8 cellular contexts compared by ENCODE assay signal in the genomic region with DNA sequence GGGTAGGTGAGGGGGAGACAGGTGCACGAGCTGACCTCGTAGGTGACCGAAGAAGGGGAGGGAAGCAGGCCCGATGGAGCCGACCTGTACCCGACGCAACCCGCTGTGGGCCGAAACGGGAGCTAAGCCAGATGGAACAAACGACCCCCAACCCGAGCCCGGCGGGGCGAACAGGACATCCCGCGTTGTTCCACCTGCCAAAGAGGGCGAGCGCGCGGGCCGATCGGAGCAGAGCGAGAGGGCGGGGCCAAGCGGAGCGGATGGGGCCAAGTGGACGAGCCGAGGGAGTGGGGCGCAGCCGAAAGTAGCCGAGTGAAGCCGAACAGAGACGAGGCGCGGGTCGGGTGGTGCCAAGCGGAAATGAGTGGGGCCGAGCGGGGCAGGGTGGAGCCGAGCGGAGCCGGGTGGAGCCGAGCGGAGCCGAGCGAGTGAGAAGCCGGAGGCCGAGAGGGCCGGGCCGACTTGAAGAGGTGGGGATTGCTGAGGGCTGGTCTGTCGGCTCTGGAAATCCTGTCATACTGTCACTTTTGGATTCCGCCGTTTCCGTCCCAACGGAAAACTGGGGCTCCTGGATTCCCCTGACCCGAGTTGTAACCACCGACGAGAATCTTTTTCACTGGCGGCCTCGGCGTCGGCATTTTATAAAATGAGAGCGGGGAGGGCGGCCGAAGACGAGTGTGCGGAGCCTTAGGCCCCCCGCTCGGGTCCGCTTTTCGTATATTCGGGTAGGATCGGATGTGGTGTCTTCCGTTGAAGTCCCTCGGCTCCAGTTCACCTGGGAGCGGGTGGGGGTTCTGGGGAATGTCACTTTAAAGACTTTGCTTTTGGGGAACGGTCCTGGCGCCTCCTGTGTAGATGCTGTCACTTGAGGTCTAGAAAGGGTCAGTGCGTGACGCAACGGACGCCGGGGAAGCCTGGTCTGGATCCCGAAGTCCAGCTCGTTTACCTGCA. TPM values are rescaled to one million over a fixed set of nuclear protein-coding genes. Genes with fewer than 3 reads are reported as not detected.
DNase-seq lines count a peak whose midpoint lies in the region; ATAC-seq and TF ChIP-seq lines count a peak whose summit lies in the region.

No MANE protein-coding gene starts in this region.

- H4K20me1 ChIP-seq in PC-9 (ENCODE audit: insufficient read depth): no peaks in the 10 kb centered on the region

- peak overlapping the region; percentile 86 to 94 (median 92) for H3K4me3 Mint-ChIP-seq in CD4-positive, CD25-positive, alpha-beta regulatory T cell
- peak overlapping the region; percentile 76 for H3K4me3 Mint-ChIP-seq in natural killer cell
- H3K4me3 Mint-ChIP-seq in stimulated activated memory B cell treated with anti-CD40 and anti-IgM and Interleukin-4, amounts not matched to agents 10 μg/mL and 1 μg/mL and 100 μg/mL, for 72 hours: peak overlapping the region; percentile 84

- H3K4me1 Mint-ChIP-seq in CD4-positive, CD25-positive, alpha-beta regulatory T cell: peaks cover 7 to 38% (median 19%) of the 10 kb centered on the region in 4 donors
- peaks cover 21 to 26% of the 10 kb centered on the region in 2 donors for H3K4me1 Mint-ChIP-seq in natural killer cell
- peaks cover 29% of the 10 kb centered on the region for H3K4me1 Mint-ChIP-seq in stimulated activated memory B cell treated with anti-CD40 and anti-IgM and Interleukin-4, amounts not matched to agents 10 μg/mL and 1 μg/mL and 100 μg/mL, for 72 hours

- H3K27me3 Mint-ChIP-seq in CD4-positive, CD25-positive, alpha-beta regulatory T cell: peaks cover 17% of the 10 kb centered on the region
- H3K27me3 Mint-ChIP-seq in natural killer cell (ENCODE audit: low read depth in 2 of 2): peaks cover 0 to 6% of the 10 kb centered on the region in 2 donors
- H3K27me3 Mint-ChIP-seq in stimulated activated memory B cell treated with anti-CD40 and anti-IgM and Interleukin-4, amounts not matched to agents 10 μg/mL and 1 μg/mL and 100 μg/mL, for 72 hours: peaks cover 13% of the 10 kb centered on the region

- peak; percentile 86 to 96 (median 91) for DNase-seq in CD4-positive, CD25-positive, alpha-beta regulatory T cell
- peak; percentile 75 to 95 for DNase-seq in PC-9
- DNase-seq in activated T-helper 9 cell treated with anti-CD3 and anti-CD28 coated beads, Interleukin-2, amount 50 U/mL, for 16 hours (ENCODE audit: low read depth): peak; percentile 91
- peak; percentile 65 for DNase-seq in fibroblast of peridontal ligament (ENCODE audit: extremely low read depth)
- peak; percentile 95 for DNase-seq in natural killer cell

- peaks cover 11% of the 10 kb centered on the region for H3K36me3 Mint-ChIP-seq in CD4-positive, CD25-positive, alpha-beta regulatory T cell
- peaks cover 17% of the 10 kb centered on the region for H3K36me3 Mint-ChIP-seq in natural killer cell
- peaks cover 8% of the 10 kb centered on the region for H3K36me3 Mint-ChIP-seq in stimulated activated memory B cell treated with anti-CD40 and anti-IgM and Interleukin-4, amounts not matched to agents 10 μg/mL and 1 μg/mL and 100 μg/mL, for 72 hours

- H3K27me3 ChIP-seq in CD4-positive, CD25-positive, alpha-beta regulatory T cell (ENCODE audit: control insufficient read depth, insufficient read depth, low read length): peaks cover 6% of the 10 kb centered on the region
- H3K27me3 ChIP-seq in PC-9 (ENCODE audit: insufficient read depth, low read depth): no peaks in the 10 kb centered on the region

- H2AFZ ChIP-seq in PC-9: peak overlapping the region; percentile 99

- CTCF ChIA-PET in PC-9 (lab: Charles Lee): interaction anchor here (0.5 to 1.9 kb wide), 3 partner anchors 219 to 1338 kb away, joined by 3 to 27 read pairs (median 5); a partner anchor contains a TSS

- H3K4me1 ChIP-seq in CD4-positive, CD25-positive, alpha-beta regulatory T cell (ENCODE audit: control insufficient read depth, insufficient read depth, low read length, poor library complexity, severe bottlenecking): peaks cover 32% of the 10 kb centered on the region
- H3K4me1 ChIP-seq in PC-9 (replicated peaks; ENCODE audit: insufficient read depth): peaks cover 17% of the 10 kb centered on the region

- peak overlapping the region; percentile 69 for H3K27ac ChIP-seq in CD4-positive, CD25-positive, alpha-beta regulatory T cell (ENCODE audit: insufficient read depth, low read length, poor library complexity, severe bottlenecking)
- H3K27ac ChIP-seq in PC-9: no peak overlapping the region

- H3K36me3 ChIP-seq in CD4-positive, CD25-positive, alpha-beta regulatory T cell (ENCODE audit: control insufficient read depth, insufficient read depth, low read length): no peaks in the 10 kb centered on the region
- no peaks in the 10 kb centered on the region for H3K36me3 ChIP-seq in PC-9 (ENCODE audit: low read depth)

- BruUV-seq in PC-9 (replicated peaks; lab: Mats Ljungman, UMichigan): no TSS peak

- peaks cover 2 to 18% (median 10%) of the 10 kb centered on the region in 7 donors for H3K9me3 Mint-ChIP-seq in CD4-positive, CD25-positive, alpha-beta regulatory T cell
- H3K9me3 Mint-ChIP-seq in natural killer cell: no peaks in the 10 kb centered on the region
- peaks cover 13% of the 10 kb centered on the region for H3K9me3 Mint-ChIP-seq in stimulated activated memory B cell treated with anti-CD40 and anti-IgM and Interleukin-4, amounts not matched to agents 10 μg/mL and 1 μg/mL and 100 μg/mL, for 72 hours

- peak overlapping the region; percentile 72 to 94 (median 92) for H3K27ac Mint-ChIP-seq in CD4-positive, CD25-positive, alpha-beta regulatory T cell
- H3K27ac Mint-ChIP-seq in natural killer cell: peak overlapping the region; percentile 86 to 92
- peak overlapping the region; percentile 79 for H3K27ac Mint-ChIP-seq in stimulated activated memory B cell treated with anti-CD40 and anti-IgM and Interleukin-4, amounts not matched to agents 10 μg/mL and 1 μg/mL and 100 μg/mL, for 72 hours

- peak overlapping the region; percentile 71 for H3K4me3 ChIP-seq in CD4-positive, CD25-positive, alpha-beta regulatory T cell (ENCODE audit: low read depth, low read length)
- peak overlapping the region; percentile 96 for H3K4me3 ChIP-seq in PC-9

- no peaks in the 10 kb centered on the region for H3K9me2 ChIP-seq in PC-9 (ENCODE audit: insufficient read depth)

- peak overlapping the region; percentile 99 for H3K4me2 ChIP-seq in PC-9

- H3K9me3 ChIP-seq in CD4-positive, CD25-positive, alpha-beta regulatory T cell (ENCODE audit: control insufficient read depth in 2 of 2, low read length in 2 of 2): peaks cover 13 to 16% of the 10 kb centered on the region in 2 experiments
- peaks cover 3% of the 10 kb centered on the region; the same call in 1 of the 2 replicates for H3K9me3 ChIP-seq in PC-9 (ENCODE audit: insufficient read depth, low read depth)

- peaks cover 9% of the 10 kb centered on the region; the same call in 1 of the 2 replicates for H3F3A ChIP-seq in PC-9 (ENCODE audit: insufficient read depth, low read depth)

- ATAC-seq in CD4-positive, CD25-positive, alpha-beta regulatory T cell (ENCODE audit: low read depth in 2 of 2): peak; percentile 97 to 99
- peak; percentile 96 for ATAC-seq in GM19452 (IDR thresholded peaks at IDR 0.05; ENCODE audit: unreplicated experiment)
- peak; percentile 95 for ATAC-seq in HG03565 (IDR thresholded peaks at IDR 0.05; ENCODE audit: unreplicated experiment)
- ATAC-seq in natural killer cell: peak; percentile 98 to 99 (median 98)
- ATAC-seq in stimulated activated memory B cell treated with anti-CD40 and anti-IgM and Interleukin-4, amounts not matched to agents 10 μg/mL and 1 μg/mL and 100 μg/mL, for 72 hours: peak; percentile 98

- POLR2A ChIA-PET in PC-9 (lab: Charles Lee; ENCODE audit: unreplicated experiment): interaction anchor here (0.5 to 0.6 kb wide), 2 partner anchors 219 to 886 kb away, joined by 3 read pairs; no protein-coding TSS in a partner anchor

- TF ChIP-seq CTCF in PC-9 (conservative IDR thresholded peaks at IDR 0.05) (no peak), natural killer cell (IDR thresholded peaks at IDR 0.05) (no peak)

- H3K79me2 ChIP-seq in PC-9 (ENCODE audit: low read depth): no peaks in the 10 kb centered on the region

- intact Hi-C loops in PC-9 (cut with micrococcal nuclease; ENCODE audit: unreplicated experiment): loop anchor here (1.0 to 5.0 kb wide), 9 partner anchors 122 to 1025 kb away; a partner anchor contains a TSS
- intact Hi-C loops in natural killer cell (cut with micrococcal nuclease): loop anchor here (1.0 to 10.0 kb wide), 8 partner anchors 229 to 1029 kb away; a partner anchor contains a TSS

RNA-seq across cellular contexts. Expression of a gene that starts 15.6 kb away (rescaled TPM):
- total RNA-seq in CD4-positive, CD25-positive, alpha-beta regulatory T cell: 2.5 TPM
- 1 to 10 TPM in 1 of 4 donors, under 1 TPM in 2, not detected in 1; 0.34 to 1.4 (median 0.87) TPM for polyA plus RNA-seq in CD4-positive, CD25-positive, alpha-beta regulatory T cell
- total RNA-seq in PC-9 (2021) (4.7 and 6.3 TPM in 2 replicates), natural killer cell (under 1 TPM in 2 of 3 donors, not detected in 1; 0.18 to 0.45 TPM)
